ENCODE assay signal across 1 cellular context in the genomic region with DNA sequence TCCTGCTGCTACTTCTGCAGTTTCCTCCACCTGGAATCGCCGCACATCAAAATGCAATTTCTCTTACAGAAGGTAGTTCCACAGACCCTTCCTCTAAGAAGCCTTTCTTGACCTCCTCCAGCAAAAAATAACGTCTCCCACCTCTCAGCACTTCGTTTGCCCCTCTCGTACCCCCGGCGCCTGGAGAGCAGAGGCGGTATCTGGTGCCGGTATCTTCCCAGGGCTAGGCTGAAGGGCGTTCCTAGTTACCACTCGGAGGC.
TF ChIP-seq lines count a peak whose summit lies in the region.

No MANE protein-coding gene starts in this region.

TF ChIP-seq in SK-N-SH, 30 proteins besides CTCF, POLR2A, EP300 and RAD21 (continued from another document):
- TF ChIP-seq, protein P1, sequence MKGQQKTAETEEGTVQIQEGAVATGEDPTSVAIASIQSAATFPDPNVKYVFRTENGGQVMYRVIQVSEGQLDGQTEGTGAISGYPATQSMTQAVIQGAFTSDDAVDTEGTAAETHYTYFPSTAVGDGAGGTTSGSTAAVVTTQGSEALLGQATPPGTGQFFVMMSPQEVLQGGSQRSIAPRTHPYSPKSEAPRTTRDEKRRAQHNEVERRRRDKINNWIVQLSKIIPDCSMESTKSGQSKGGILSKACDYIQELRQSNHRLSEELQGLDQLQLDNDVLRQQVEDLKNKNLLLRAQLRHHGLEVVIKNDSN (IDR thresholded peaks at IDR 0.05; ENCODE audit: borderline replicate concordance, low read depth), result no peak
- TF ChIP-seq, protein P2, sequence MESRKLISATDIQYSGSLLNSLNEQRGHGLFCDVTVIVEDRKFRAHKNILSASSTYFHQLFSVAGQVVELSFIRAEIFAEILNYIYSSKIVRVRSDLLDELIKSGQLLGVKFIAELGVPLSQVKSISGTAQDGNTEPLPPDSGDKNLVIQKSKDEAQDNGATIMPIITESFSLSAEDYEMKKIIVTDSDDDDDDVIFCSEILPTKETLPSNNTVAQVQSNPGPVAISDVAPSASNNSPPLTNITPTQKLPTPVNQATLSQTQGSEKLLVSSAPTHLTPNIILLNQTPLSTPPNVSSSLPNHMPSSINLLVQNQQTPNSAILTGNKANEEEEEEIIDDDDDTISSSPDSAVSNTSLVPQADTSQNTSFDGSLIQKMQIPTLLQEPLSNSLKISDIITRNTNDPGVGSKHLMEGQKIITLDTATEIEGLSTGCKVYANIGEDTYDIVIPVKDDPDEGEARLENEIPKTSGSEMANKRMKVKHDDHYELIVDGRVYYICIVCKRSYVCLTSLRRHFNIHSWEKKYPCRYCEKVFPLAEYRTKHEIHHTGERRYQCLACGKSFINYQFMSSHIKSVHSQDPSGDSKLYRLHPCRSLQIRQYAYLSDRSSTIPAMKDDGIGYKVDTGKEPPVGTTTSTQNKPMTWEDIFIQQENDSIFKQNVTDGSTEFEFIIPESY (IDR thresholded peaks at IDR 0.05; ENCODE audit: borderline replicate concordance, low read depth), result no peak
